1 cellular context compared by ENCODE assay signal in the genomic region with DNA sequence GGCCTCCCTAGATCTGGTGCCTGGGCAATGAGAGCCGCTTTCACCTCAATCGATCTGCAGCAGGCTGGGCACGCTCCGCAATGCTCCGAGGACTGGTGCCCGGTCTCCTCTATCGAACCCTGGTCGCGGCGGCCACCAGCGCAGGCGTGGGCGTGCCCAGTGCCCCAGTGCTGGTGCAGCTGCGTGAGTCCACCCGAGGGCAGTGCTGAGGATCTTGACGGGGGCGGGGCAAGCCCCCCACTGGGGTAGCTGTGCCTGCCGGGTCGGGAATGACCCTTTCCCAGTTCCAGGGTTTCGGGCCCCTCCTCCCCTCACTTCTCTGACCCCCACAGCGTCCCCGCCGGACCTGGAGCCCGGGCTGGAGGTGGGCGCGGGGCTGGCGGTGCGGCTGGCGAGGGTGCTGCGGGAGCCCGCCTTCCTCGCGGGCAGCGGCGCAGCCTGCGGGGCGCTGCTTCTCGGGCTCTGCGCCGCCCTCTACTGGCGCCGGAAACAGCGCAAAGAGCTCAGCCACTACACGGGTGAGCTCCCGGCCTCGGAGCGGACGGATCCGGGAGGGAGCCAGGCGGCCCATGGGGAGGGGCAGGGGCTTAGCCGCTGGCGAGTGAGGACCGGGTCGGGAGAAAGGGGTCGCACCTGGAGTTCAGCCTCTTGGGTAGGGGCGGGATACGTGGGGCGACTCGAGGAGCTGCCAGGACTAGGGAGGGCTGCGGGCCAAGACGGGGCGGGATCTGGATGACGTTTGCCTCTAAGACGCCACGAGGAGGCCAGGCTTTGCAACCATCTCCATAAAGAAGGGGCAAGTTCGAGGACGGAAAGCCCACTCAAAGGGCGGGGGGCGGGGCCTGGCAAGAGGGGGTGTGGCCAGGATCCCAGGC.
TF ChIP-seq lines count a peak whose summit lies in the region.

No MANE protein-coding gene starts in this region.

TF ChIP-seq in WTC11, 78 proteins besides CTCF, POLR2A, EP300 and RAD21 (continued from another document and continues in another):
- no peak for TF ChIP-seq CDX4 (CRISPR knock-in tag; IDR thresholded peaks at IDR 0.05; ENCODE audit: borderline replicate concordance)
- peak; percentile 52; the same call in 1 of the 2 replicates for TF ChIP-seq FOXP1 (CRISPR knock-in tag; IDR thresholded peaks at IDR 0.05; ENCODE audit: borderline replicate concordance)
- 0 out of 2 replicates have a peak, but pooled peaks have one; percentile 45 for TF ChIP-seq ZNF121 (CRISPR knock-in tag; IDR thresholded peaks at IDR 0.05)
- no peak for TF ChIP-seq NR1H2 (CRISPR knock-in tag; IDR thresholded peaks at IDR 0.05)
- no peak for TF ChIP-seq RELA (CRISPR knock-in tag; IDR thresholded peaks at IDR 0.05; ENCODE audit: borderline replicate concordance)
- no peak for TF ChIP-seq ZNF512 (CRISPR knock-in tag; IDR thresholded peaks at IDR 0.05; ENCODE audit: borderline replicate concordance)
- TF ChIP-seq ZNF416 (CRISPR knock-in tag; IDR thresholded peaks at IDR 0.05) = no peak
- no peak for TF ChIP-seq ZNF138 (CRISPR knock-in tag; conservative IDR thresholded peaks at IDR 0.05)
- peak; percentile 63 for TF ChIP-seq PRDM15 (CRISPR knock-in tag; IDR thresholded peaks at IDR 0.05)
- peak; percentile 56; the same call in 1 of the 2 replicates for TF ChIP-seq ZNF423 (CRISPR knock-in tag; IDR thresholded peaks at IDR 0.05)
- no peak for TF ChIP-seq ZNF671 (CRISPR knock-in tag; IDR thresholded peaks at IDR 0.05)
- no peak for TF ChIP-seq ATF1 (CRISPR knock-in tag; IDR thresholded peaks at IDR 0.05)
- TF ChIP-seq NFATC4 (CRISPR knock-in tag; IDR thresholded peaks at IDR 0.05) = no peak
- TF ChIP-seq TEAD1 (CRISPR knock-in tag; IDR thresholded peaks at IDR 0.05) = 0 out of 2 replicates have a peak, but pooled peaks have one; percentile 58
- TF ChIP-seq ZNF281 (CRISPR knock-in tag; IDR thresholded peaks at IDR 0.05) = no peak; the same call in 1 of the 2 replicates
- no peak; the same call in 1 of the 2 replicates for TF ChIP-seq AFF4 (CRISPR knock-in tag; IDR thresholded peaks at IDR 0.05; ENCODE audit: borderline replicate concordance)
- no peak for TF ChIP-seq ZNF425 (CRISPR knock-in tag; conservative IDR thresholded peaks at IDR 0.05)
- TF ChIP-seq, protein P1, sequence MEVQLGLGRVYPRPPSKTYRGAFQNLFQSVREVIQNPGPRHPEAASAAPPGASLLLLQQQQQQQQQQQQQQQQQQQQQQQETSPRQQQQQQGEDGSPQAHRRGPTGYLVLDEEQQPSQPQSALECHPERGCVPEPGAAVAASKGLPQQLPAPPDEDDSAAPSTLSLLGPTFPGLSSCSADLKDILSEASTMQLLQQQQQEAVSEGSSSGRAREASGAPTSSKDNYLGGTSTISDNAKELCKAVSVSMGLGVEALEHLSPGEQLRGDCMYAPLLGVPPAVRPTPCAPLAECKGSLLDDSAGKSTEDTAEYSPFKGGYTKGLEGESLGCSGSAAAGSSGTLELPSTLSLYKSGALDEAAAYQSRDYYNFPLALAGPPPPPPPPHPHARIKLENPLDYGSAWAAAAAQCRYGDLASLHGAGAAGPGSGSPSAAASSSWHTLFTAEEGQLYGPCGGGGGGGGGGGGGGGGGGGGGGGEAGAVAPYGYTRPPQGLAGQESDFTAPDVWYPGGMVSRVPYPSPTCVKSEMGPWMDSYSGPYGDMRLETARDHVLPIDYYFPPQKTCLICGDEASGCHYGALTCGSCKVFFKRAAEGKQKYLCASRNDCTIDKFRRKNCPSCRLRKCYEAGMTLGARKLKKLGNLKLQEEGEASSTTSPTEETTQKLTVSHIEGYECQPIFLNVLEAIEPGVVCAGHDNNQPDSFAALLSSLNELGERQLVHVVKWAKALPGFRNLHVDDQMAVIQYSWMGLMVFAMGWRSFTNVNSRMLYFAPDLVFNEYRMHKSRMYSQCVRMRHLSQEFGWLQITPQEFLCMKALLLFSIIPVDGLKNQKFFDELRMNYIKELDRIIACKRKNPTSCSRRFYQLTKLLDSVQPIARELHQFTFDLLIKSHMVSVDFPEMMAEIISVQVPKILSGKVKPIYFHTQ (CRISPR knock-in tag; IDR thresholded peaks at IDR 0.05) = no peak
- no peak for TF ChIP-seq MXD4 (CRISPR knock-in tag; IDR thresholded peaks at IDR 0.05; ENCODE audit: borderline replicate concordance)
- peak; percentile 80 for TF ChIP-seq SP1 (CRISPR knock-in tag; conservative IDR thresholded peaks at IDR 0.05)
- no peak for TF ChIP-seq SMAD3 (CRISPR knock-in tag; IDR thresholded peaks at IDR 0.05; ENCODE audit: borderline replicate concordance)
- no peak for TF ChIP-seq EMX1 (CRISPR knock-in tag; IDR thresholded peaks at IDR 0.05)
- no peak for TF ChIP-seq TCF7 (CRISPR knock-in tag; IDR thresholded peaks at IDR 0.05; ENCODE audit: low read depth)
- no peak for TF ChIP-seq ZNF263 (CRISPR knock-in tag; IDR thresholded peaks at IDR 0.05; ENCODE audit: low read depth)
- TF ChIP-seq CREM (CRISPR knock-in tag; IDR thresholded peaks at IDR 0.05) = peak; percentile 70; the same call in 1 of the 2 replicates
- no peak for TF ChIP-seq TEAD4 (CRISPR knock-in tag; IDR thresholded peaks at IDR 0.05)
- no peak; the same call in 1 of the 2 replicates for TF ChIP-seq ZNF317 (CRISPR knock-in tag; IDR thresholded peaks at IDR 0.05; ENCODE audit: borderline replicate concordance, low read depth)
- TF ChIP-seq, protein P2, sequence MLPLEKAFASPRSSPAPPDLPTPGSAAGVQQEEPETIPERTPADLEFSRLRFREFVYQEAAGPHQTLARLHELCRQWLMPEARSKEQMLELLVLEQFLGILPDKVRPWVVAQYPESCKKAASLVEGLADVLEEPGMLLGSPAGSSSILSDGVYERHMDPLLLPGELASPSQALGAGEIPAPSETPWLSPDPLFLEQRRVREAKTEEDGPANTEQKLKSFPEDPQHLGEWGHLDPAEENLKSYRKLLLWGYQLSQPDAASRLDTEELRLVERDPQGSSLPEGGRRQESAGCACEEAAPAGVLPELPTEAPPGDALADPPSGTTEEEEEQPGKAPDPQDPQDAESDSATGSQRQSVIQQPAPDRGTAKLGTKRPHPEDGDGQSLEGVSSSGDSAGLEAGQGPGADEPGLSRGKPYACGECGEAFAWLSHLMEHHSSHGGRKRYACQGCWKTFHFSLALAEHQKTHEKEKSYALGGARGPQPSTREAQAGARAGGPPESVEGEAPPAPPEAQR (CRISPR knock-in tag; IDR thresholded peaks at IDR 0.05) = no peak
- peak; percentile 78; the same call in 1 of the 2 replicates for TF ChIP-seq FOXK1 (CRISPR knock-in tag; IDR thresholded peaks at IDR 0.05)
- no peak; the same call in 1 of the 2 replicates for TF ChIP-seq ZBTB21 (CRISPR knock-in tag; IDR thresholded peaks at IDR 0.05; ENCODE audit: borderline replicate concordance)
- no peak for TF ChIP-seq MLX (CRISPR knock-in tag; IDR thresholded peaks at IDR 0.05)
- TF ChIP-seq NR3C1 (CRISPR knock-in tag; conservative IDR thresholded peaks at IDR 0.05; ENCODE audit: low read depth) = peak; percentile 75; the same call in 1 of the 2 replicates
